1 cellular context compared by ENCODE assay signal in genomic region chr2:43174368-43175186, GRCh38.
TF ChIP-seq lines count a peak whose summit lies in the region.

No MANE protein-coding gene starts in this region.

TF ChIP-seq in K562, 482 proteins besides CTCF, POLR2A, EP300 and RAD21 (continued from another document and continues in another):
- TF ChIP-seq ZNF592 (IDR thresholded peaks at IDR 0.05) (peak; percentile 24; the same call in 1 of the 2 replicates), MGA (IDR thresholded peaks at IDR 0.05) (no peak), MEIS2 (IDR thresholded peaks at IDR 0.05; ENCODE audit: partially characterized antibody) (peak; percentile 35), HDAC1 (IDR thresholded peaks at IDR 0.05) (peak in 1 of 2 experiments; percentile 67; a peak in 1 of 4 replicates), PRDM10 (IDR thresholded peaks at IDR 0.05; ENCODE audit: partially characterized antibody) (peak; percentile 47), ELF4 (CRISPR knock-in tag; IDR thresholded peaks at IDR 0.05) (0 out of 2 replicates have a peak, but pooled peaks have one; percentile 71), OTX1 (CRISPR knock-in tag; IDR thresholded peaks at IDR 0.05) (0 out of 2 replicates have a peak, but pooled peaks have one; percentile 62), ZBTB11 (CRISPR knock-in tag; IDR thresholded peaks at IDR 0.05) (peak in 1 of 3 experiments; percentile 19; a peak in 1 of 6 replicates), HMBOX1 (IDR thresholded peaks at IDR 0.05) (no peak), FOSL1 (tag; conservative IDR thresholded peaks at IDR 0.05) (0 out of 2 replicates have a peak, but pooled peaks have one; percentile 16), NBN (IDR thresholded peaks at IDR 0.05; ENCODE audit: low read depth) (0 out of 2 replicates have a peak, but pooled peaks have one; percentile 33), ZNF311 (CRISPR knock-in tag; IDR thresholded peaks at IDR 0.05) (0 out of 2 replicates have a peak, but pooled peaks have one; percentile 43), GATAD2A (IDR thresholded peaks at IDR 0.05) (peak; percentile 27; the same call in 1 of the 2 replicates), HLTF (IDR thresholded peaks at IDR 0.05) (peak; percentile 76; the same call in 1 of the 2 replicates), CEBPZ (IDR thresholded peaks at IDR 0.05; ENCODE audit: borderline replicate concordance, low read depth, low read length) (no peak), LARP7 (IDR thresholded peaks at IDR 0.05) (0 out of 2 replicates have a peak, but pooled peaks have one; percentile 63), SNIP1 (IDR thresholded peaks at IDR 0.05; ENCODE audit: low read depth) (0 out of 2 replicates have a peak, but pooled peaks have one; percentile 21), BHLHE40 (IDR thresholded peaks at IDR 0.05; ENCODE audit: low read length) (no peak), SMARCA4 (IDR thresholded peaks at IDR 0.05) (peak; percentile 51; the same call in 1 of the 2 replicates)
